In the genomic region with DNA sequence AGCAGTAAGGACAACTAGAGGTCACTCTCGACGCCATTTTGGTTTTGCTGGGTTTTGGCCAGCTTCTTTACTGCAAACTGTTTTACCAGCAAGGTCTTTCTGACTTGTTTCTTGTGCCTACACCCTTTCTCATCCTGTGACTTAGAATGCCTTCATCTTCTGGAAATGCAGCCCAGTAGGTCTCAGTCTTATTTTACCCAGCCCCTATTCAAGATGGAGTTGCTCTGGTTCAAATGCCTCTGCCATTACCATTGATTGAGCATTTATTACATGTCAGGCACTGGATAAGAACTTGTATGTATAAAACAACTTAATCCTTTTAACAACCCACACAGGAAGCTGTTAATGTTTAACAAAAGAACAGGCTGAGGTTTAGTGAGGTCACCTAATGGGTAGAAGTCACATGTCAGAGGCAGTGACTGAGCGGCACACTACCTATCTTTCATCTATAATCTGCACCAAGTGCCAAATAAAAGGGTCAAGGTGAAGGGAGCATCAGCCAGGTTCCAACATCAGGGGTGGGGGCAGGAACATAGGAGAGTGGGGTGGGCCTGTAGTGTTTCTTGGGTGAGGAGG, we compare ENCODE assay signal across 20 cellular contexts.
A peak's percentile ranks its signal among the peaks of the same experiment; 100 is the strongest.
DNase-seq lines count a peak whose midpoint lies in the region; ATAC-seq and TF ChIP-seq lines count a peak whose summit lies in the region.
"Had no signal": no experiment of that assay in that cellular context is flagged by ENCODE, and none has a peak within 500 bp of the region (broad histone marks: within the 10 kb centered on the region; RNA-seq: fewer than 3 reads in every experiment).

No MANE protein-coding gene starts in this region.

- H3K79me2 ChIP-seq in hepatocyte: no peaks in the 10 kb centered on the region

- H3K27ac Mint-ChIP-seq in stimulated activated naive CD8-positive, alpha-beta T cell treated with anti-CD3 and anti-CD28 coated beads, Interleukin-15, amount 100 ng/mL, for 72 hours: no peak overlapping the region
- H3K27ac Mint-ChIP-seq: activated CD8-positive, alpha-beta memory T cell treated with anti-CD3 and anti-CD28 coated beads, Interleukin-2, amount 10 ng/mL, durations not matched to agents 7 days and 5 days; mesothelial cell of epicardium had no signal

- DNase-seq in stimulated activated naive CD8-positive, alpha-beta T cell treated with anti-CD3 and anti-CD28 coated beads, Interleukin-15, amount 100 ng/mL, for 72 hours: no peak
- DNase-seq in stimulated activated naive CD8-positive, alpha-beta T cell treated with anti-CD3 and anti-CD28 coated beads, Interleukin-15, Interleukin-2, amounts not matched to agents 100 U/mL and 50 U/mL, for 24 hours: no peak
- DNase-seq in hepatocyte (ENCODE audit: low spot score) (peak; percentile 54), upper lobe of right lung (no peak), GM10266 (ENCODE audit: extremely low spot score) (no peak), heart right ventricle (no peak), NCI-H774 (lab: John Stamatoyannopoulos, UW) (no peak)
- DNase-seq: activated CD8-positive, alpha-beta memory T cell treated with anti-CD3 and anti-CD28 coated beads, Interleukin-2, amount 10 ng/mL, durations not matched to agents 7 days and 5 days; activated naive CD4-positive, alpha-beta T cell treated with anti-CD3 and anti-CD28 coated beads, Interleukin-2, amount 50 U/mL, for 16 hours; effector memory CD4-positive, alpha-beta T cell; foreskin melanocyte; NCI-H1105 treated with DMSO at 0.1 percent for 48 hours; NCI-H2227 treated with DMSO at 0.1 percent for 48 hours; occipital lobe; stimulated activated naive CD4-positive, alpha-beta T cell had no signal

- peak; percentile 70 for ATAC-seq in stimulated activated naive CD8-positive, alpha-beta T cell treated with anti-CD3 and anti-CD28 coated beads, Interleukin-15, amount 100 ng/mL, for 72 hours
- ATAC-seq in stimulated activated naive CD8-positive, alpha-beta T cell treated with anti-CD3 and anti-CD28 coated beads, Interleukin-15, Interleukin-2, amounts not matched to agents 100 U/mL and 50 U/mL, for 24 hours: no peak
- ATAC-seq in HG03457 (IDR thresholded peaks at IDR 0.05; ENCODE audit: unreplicated experiment): peak; percentile 76
- ATAC-seq in upper lobe of right lung: peak; percentile 28
- no peak for ATAC-seq in heart right ventricle
- ATAC-seq: activated CD8-positive, alpha-beta memory T cell treated with anti-CD3 and anti-CD28 coated beads, Interleukin-2, amount 10 ng/mL, durations not matched to agents 7 days and 5 days had no signal

- H3K36me3 ChIP-seq in hepatocyte (replicated peaks; ENCODE audit: insufficient read depth, low read depth) (no peaks in the 10 kb centered on the region), upper lobe of right lung (no peaks in the 10 kb centered on the region), heart right ventricle (no peaks in the 10 kb centered on the region)

- H4K20me1 ChIP-seq in hepatocyte (ENCODE audit: insufficient read depth, poor library complexity, severe bottlenecking): no peaks in the 10 kb centered on the region

- no peaks in the 10 kb centered on the region for H3K27me3 Mint-ChIP-seq in stimulated activated naive CD8-positive, alpha-beta T cell treated with anti-CD3 and anti-CD28 coated beads, Interleukin-15, amount 100 ng/mL, for 72 hours

- no peak overlapping the region for H2AFZ ChIP-seq in hepatocyte

- H3K4me3 ChIP-seq in hepatocyte (no peak overlapping the region), upper lobe of right lung (no peak overlapping the region), heart right ventricle (no peak overlapping the region)
- H3K4me3 ChIP-seq: skin epidermis had no signal

- H3K9me2 ChIP-seq in hepatocyte (replicated peaks; ENCODE audit: insufficient read depth): no peaks in the 10 kb centered on the region

- intact Hi-C loops in upper lobe of right lung (cut with DNase I): no loop called here
- intact Hi-C loops in heart right ventricle (cut with DNase I): no loop called here

- TF ChIP-seq CTCF in hepatocyte (IDR thresholded peaks at IDR 0.05; ENCODE audit: poor library complexity) (no peak), upper lobe of right lung (IDR thresholded peaks at IDR 0.05) (no peak), GM10266 (IDR thresholded peaks at IDR 0.05; ENCODE audit: control insufficient read depth, insufficient read depth, low read depth, missing control alignments) (no peak), heart right ventricle (IDR thresholded peaks at IDR 0.05) (no peak)

- H3K27ac ChIP-seq in hepatocyte: peak overlapping the region; percentile 45
- no peak overlapping the region for H3K27ac ChIP-seq in upper lobe of right lung
- no peak overlapping the region for H3K27ac ChIP-seq in heart right ventricle
- H3K27ac ChIP-seq: KMS-11, skin epidermis had no signal

- peaks cover 0 to 11% of the 10 kb centered on the region in 2 donors for H3K9me3 Mint-ChIP-seq in stimulated activated naive CD8-positive, alpha-beta T cell treated with anti-CD3 and anti-CD28 coated beads, Interleukin-15, amount 100 ng/mL, for 72 hours

- H3K4me1 Mint-ChIP-seq in stimulated activated naive CD8-positive, alpha-beta T cell treated with anti-CD3 and anti-CD28 coated beads, Interleukin-15, amount 100 ng/mL, for 72 hours: peaks cover 14% of the 10 kb centered on the region

- H3K27me3 ChIP-seq in hepatocyte: no peaks in the 10 kb centered on the region
- H3K27me3 ChIP-seq in upper lobe of right lung: no peaks in the 10 kb centered on the region
- peaks cover 0 to 3% (median 0%) of the 10 kb centered on the region in 7 donors for H3K27me3 ChIP-seq in heart right ventricle

- peaks cover 8% of the 10 kb centered on the region for H3K4me1 ChIP-seq in hepatocyte (ENCODE audit: insufficient read depth)
- H3K4me1 ChIP-seq in upper lobe of right lung: no peaks in the 10 kb centered on the region
- H3K4me1 ChIP-seq in heart right ventricle: no peaks in the 10 kb centered on the region

- no peaks in the 10 kb centered on the region for H3K9me3 ChIP-seq in hepatocyte (ENCODE audit: low read depth)
- H3K9me3 ChIP-seq in upper lobe of right lung: no peaks in the 10 kb centered on the region
- no peaks in the 10 kb centered on the region for H3K9me3 ChIP-seq in heart right ventricle
- H3K9me3 ChIP-seq: Caco-2 had no signal

- H3K4me2 ChIP-seq in hepatocyte: no peak overlapping the region
- H3K4me2 ChIP-seq: KMS-11 had no signal

- WGBS in hepatocyte (ENCODE audit: low lambda C conversion rate, missing lambda C conversion rate): 75% methylated on average over 3 of the region's 3 CpGs
- WGBS in heart right ventricle, 2 donors: 79 to 85% methylated on average over 3 of the region's 3 CpGs

- H3K4me3 Mint-ChIP-seq in stimulated activated naive CD8-positive, alpha-beta T cell treated with anti-CD3 and anti-CD28 coated beads, Interleukin-15, amount 100 ng/mL, for 72 hours: no peak overlapping the region
- H3K4me3 Mint-ChIP-seq: activated CD8-positive, alpha-beta memory T cell treated with anti-CD3 and anti-CD28 coated beads, Interleukin-2, amount 10 ng/mL, durations not matched to agents 7 days and 5 days; mesothelial cell of epicardium had no signal

Comparison
In these comparisons a context has a peak if more than half of its experiments do, and no peak if none do; other contexts are left out.
1. ATAC-seq: peak in stimulated activated naive CD8-positive, alpha-beta T cell treated with anti-CD3 and anti-CD28 coated beads, Interleukin-15, amount 100 ng/mL, for 72 hours (single experiment), HG03457 (single experiment) and upper lobe of right lung (single experiment); none in stimulated activated naive CD8-positive, alpha-beta T cell treated with anti-CD3 and anti-CD28 coated beads, Interleukin-15, Interleukin-2, amounts not matched to agents 100 U/mL and 50 U/mL, for 24 hours (single experiment) and heart right ventricle (0 of 8).